In genomic region chr21:14115646-14116045, GRCh38 we compare ENCODE assay signal across 21 cellular contexts.
DNase-seq lines count a peak whose midpoint lies in the region; ATAC-seq, FAIRE-seq and TF ChIP-seq lines count a peak whose summit lies in the region.
"Had no signal": no experiment of that assay in that cellular context is flagged by ENCODE, and none has a peak within 500 bp of the region (broad histone marks: within the 10 kb centered on the region; RNA-seq: fewer than 3 reads in every experiment).

No MANE protein-coding gene starts in this region.

- H3K9me3 ChIP-seq in GM12878 (replicated peaks; ENCODE audit: control insufficient read depth, insufficient read depth, low read length) (no peaks in the 10 kb centered on the region; the same call in 2 of the 3 replicates), PC-3 (ENCODE audit: low read length) (no peaks in the 10 kb centered on the region)

- H4K20me1 ChIP-seq in GM12878 (ENCODE audit: control insufficient read depth, insufficient read depth) (no peaks in the 10 kb centered on the region), PC-3 (ENCODE audit: low read length) (no peaks in the 10 kb centered on the region)

- BruUV-seq in GM12878 (replicated peaks; lab: Mats Ljungman, UMichigan) (no TSS peak), PC-3 (replicated peaks; lab: Mats Ljungman, UMichigan) (no TSS peak)

- no peaks in the 10 kb centered on the region for H3K9me2 ChIP-seq in PC-3 (replicated peaks; ENCODE audit: low read length)

- peak overlapping the region; percentile 15 for H3K4me2 ChIP-seq in GM12878 (ENCODE audit: control insufficient read depth, insufficient read depth)
- H3K4me2 ChIP-seq in PC-3 (ENCODE audit: low read length), result no peak overlapping the region

- peak overlapping the region; percentile 81 for H3K27ac Mint-ChIP-seq in stimulated activated memory B cell treated with anti-CD40 and anti-IgM and Interleukin-4, amounts not matched to agents 10 μg/mL and 1 μg/mL and 100 μg/mL, for 72 hours
- H3K27ac Mint-ChIP-seq: HFFc6 had no signal

- peaks cover 12% of the 10 kb centered on the region for H3K36me3 Mint-ChIP-seq in stimulated activated memory B cell treated with anti-CD40 and anti-IgM and Interleukin-4, amounts not matched to agents 10 μg/mL and 1 μg/mL and 100 μg/mL, for 72 hours

- intact Hi-C loops in GM12878 (cut with micrococcal nuclease; ENCODE audit: unreplicated experiment) (loop anchor here (2.0 to 5.0 kb wide), 2 partner anchors 29 to 78 kb away; no protein-coding TSS in a partner anchor), PC-3 (cut with micrococcal nuclease) (no loop called here)

- H3K4me3 ChIP-seq in GM12878 (no peak overlapping the region), PC-3 (ENCODE audit: low read length) (no peak overlapping the region)
- H3K4me3 ChIP-seq: K562 had no signal

- TF ChIP-seq RAD21 in GM12878 (IDR thresholded peaks at IDR 0.05; ENCODE audit: insufficient read depth, low read depth, low read length), result no peak

- no peak for DNase-seq in GM12878 (ENCODE audit: low read depth, low spot score)
- no peak for DNase-seq in NCI-H1092 treated with DMSO at 0.1 percent for 48 hours (lab: John Stamatoyannopoulos, UW)
- no peak for DNase-seq in NCI-H226
- no peak for DNase-seq in PC-3
- DNase-seq in NCI-H1417 (lab: John Stamatoyannopoulos, UW), result no peak
- DNase-seq: C1 segment of cervical spinal cord, DMS79, H7, HFFc6, NCI-H1105, NCI-H1694 treated with DMSO at 0.1 percent for 48 hours, NCI-H2107, NCI-H510A treated with DMSO at 0.1 percent for 48 hours, NCI-H774, RPMI8226, SHP77 treated with DMSO at 0.1 percent for 48 hours had no signal

- H3K4me3 Mint-ChIP-seq in stimulated activated memory B cell treated with anti-CD40 and anti-IgM and Interleukin-4, amounts not matched to agents 10 μg/mL and 1 μg/mL and 100 μg/mL, for 72 hours, result peak overlapping the region; percentile 37
- H3K4me3 Mint-ChIP-seq: HFFc6 had no signal

- TF ChIP-seq CTCF in GM12878 (IDR thresholded peaks at IDR 0.05 in 2 of 3, conservative IDR thresholded peaks at IDR 0.05 in 1 of 3; ENCODE audit: control insufficient read depth in 2 of 3, extremely low read depth in 1 of 3, insufficient read depth in 1 of 3, low read depth in 3 of 3, low read length in 3 of 3) (no peak), PC-3 (conservative IDR thresholded peaks at IDR 0.05; ENCODE audit: low read depth, low read length) (no peak)

- H3K27me3 Mint-ChIP-seq in stimulated activated memory B cell treated with anti-CD40 and anti-IgM and Interleukin-4, amounts not matched to agents 10 μg/mL and 1 μg/mL and 100 μg/mL, for 72 hours, result no peaks in the 10 kb centered on the region

- H3K9ac ChIP-seq in GM12878 (ENCODE audit: control insufficient read depth, insufficient read depth, low read length), result no peak overlapping the region
- no peak overlapping the region for H3K9ac ChIP-seq in PC-3 (ENCODE audit: low read length)

- TF ChIP-seq EP300 in GM12878 (IDR thresholded peaks at IDR 0.05; ENCODE audit: borderline replicate concordance in 1 of 2, control insufficient read depth in 1 of 2, low read depth in 2 of 2, low read length in 2 of 2), result no peak

- POLR2A ChIA-PET in GM12878 (lab: Charles Lee), result interaction anchor here (1.7 kb wide), 1 partner anchor 20 kb away, joined by 7 read pairs; no protein-coding TSS in a partner anchor
- POLR2A ChIA-PET in PC-3 (lab: Charles Lee; ENCODE audit: unreplicated experiment), result no interaction called here

- no peak for TF ChIP-seq POLR2A in GM12878 (IDR thresholded peaks at IDR 0.05; ENCODE audit: low read depth, low read length)

- ATAC-seq in GM19328 (IDR thresholded peaks at IDR 0.05; ENCODE audit: unreplicated experiment) (peak; percentile 3), HG02943 (IDR thresholded peaks at IDR 0.05; ENCODE audit: low read depth, unreplicated experiment) (peak; percentile 11), GM12878 (no peak), PC-3 (no peak)
- ATAC-seq in stimulated activated memory B cell treated with anti-CD40 and anti-IgM and Interleukin-4, amounts not matched to agents 10 μg/mL and 1 μg/mL and 100 μg/mL, for 72 hours, result no peak
- ATAC-seq: K562 had no signal

- RAD21 ChIA-PET in GM12878 (lab: Charles Lee; ENCODE audit: unreplicated experiment), result interaction anchor here (1.2 to 1.3 kb wide), 2 partner anchors 20 to 26 kb away, joined by 3 to 6 read pairs; no protein-coding TSS in a partner anchor

- CTCF ChIA-PET in GM12878 (lab: Yijun Ruan, JAX), result interaction anchor here (1.0 kb wide), 1 partner anchor 21 kb away, joined by 3 read pairs; no protein-coding TSS in a partner anchor
- CTCF ChIA-PET in PC-3 (lab: Charles Lee), result no interaction called here

- in situ Hi-C loops in GM12878 (cut with MboI), result no loop called here

- H3K27ac ChIP-seq in GM12878 (ENCODE audit: control insufficient read depth, insufficient read depth) (peak overlapping the region; percentile 32), PC-3 (ENCODE audit: low read length) (no peak overlapping the region)

- H3K27me3 ChIP-seq in GM12878 (replicated peaks in 1 of 2; ENCODE audit: control insufficient read depth in 2 of 2, insufficient read depth in 2 of 2, low read length in 1 of 2) (no peaks in the 10 kb centered on the region), PC-3 (ENCODE audit: low read length) (no peaks in the 10 kb centered on the region)

- H3K4me1 ChIP-seq in GM12878 (ENCODE audit: control insufficient read depth, insufficient read depth, low read length), result peaks cover 13% of the 10 kb centered on the region
- no peaks in the 10 kb centered on the region for H3K4me1 ChIP-seq in PC-3 (ENCODE audit: insufficient read depth, low read length)

- no peaks in the 10 kb centered on the region for H3K9me3 Mint-ChIP-seq in stimulated activated memory B cell treated with anti-CD40 and anti-IgM and Interleukin-4, amounts not matched to agents 10 μg/mL and 1 μg/mL and 100 μg/mL, for 72 hours

- H3F3A ChIP-seq in PC-3 (ENCODE audit: low read length, unreplicated experiment), result no peaks in the 10 kb centered on the region

- no peak for FAIRE-seq in GM12878 (lab: Jason Lieb, UNC)
- FAIRE-seq: D721Med, K562 had no signal

- H3K36me3 ChIP-seq in GM12878 (ENCODE audit: control insufficient read depth in 2 of 2, insufficient read depth in 2 of 2, low read length in 1 of 2), result no peaks in the 10 kb centered on the region
- H3K36me3 ChIP-seq in PC-3 (ENCODE audit: low read depth, low read length), result no peaks in the 10 kb centered on the region

- H2AFZ ChIP-seq in GM12878 (ENCODE audit: control insufficient read depth, low read depth, low read length) (no peak overlapping the region; the same call in 1 of the 2 replicates), PC-3 (ENCODE audit: low read length) (no peak overlapping the region)

- 77% methylated on average over 7 of the region's 7 CpGs for WGBS in GM12878 (ENCODE audit: insufficient coverage, insufficient replicate concordance, low lambda C conversion rate, missing lambda C conversion rate)

- SMC1A ChIA-PET in GM12878 (lab: Charles Lee; ENCODE audit: uncharacterized antibody, unreplicated experiment), result interaction anchor here (0.7 to 1.7 kb wide), 3 partner anchors 14 to 21 kb away, joined by 3 to 5 read pairs (median 5); no protein-coding TSS in a partner anchor

- H3K4me1 Mint-ChIP-seq in stimulated activated memory B cell treated with anti-CD40 and anti-IgM and Interleukin-4, amounts not matched to agents 10 μg/mL and 1 μg/mL and 100 μg/mL, for 72 hours, result peaks cover 26% of the 10 kb centered on the region

- H3K79me2 ChIP-seq in GM12878 (ENCODE audit: control insufficient read depth, insufficient read depth, low read length) (no peaks in the 10 kb centered on the region), PC-3 (ENCODE audit: low read length) (no peaks in the 10 kb centered on the region)

TF ChIP-seq in GM12878, 131 proteins besides CTCF, POLR2A, EP300 and RAD21:
- TF ChIP-seq TCF7 (IDR thresholded peaks at IDR 0.05; ENCODE audit: borderline replicate concordance), result no peak
- no peak for TF ChIP-seq SREBF1 (IDR thresholded peaks at IDR 0.05; ENCODE audit: low read length)
- no peak for TF ChIP-seq WRNIP1 (IDR thresholded peaks at IDR 0.05; ENCODE audit: borderline replicate concordance, low read depth, low read length)
- TF ChIP-seq LARP7 (IDR thresholded peaks at IDR 0.05), result no peak
- no peak for TF ChIP-seq EGR1 (IDR thresholded peaks at IDR 0.05; ENCODE audit: borderline replicate concordance in 1 of 2, low read depth in 2 of 2, low read length in 2 of 2)
- TF ChIP-seq KLF5 (IDR thresholded peaks at IDR 0.05; ENCODE audit: partially characterized antibody), result no peak
- no peak for TF ChIP-seq PAX8 (IDR thresholded peaks at IDR 0.05)
- TF ChIP-seq HCFC1 (IDR thresholded peaks at IDR 0.05; ENCODE audit: low read length), result no peak
- TF ChIP-seq DPF2 (IDR thresholded peaks at IDR 0.05), result no peak
- no peak for TF ChIP-seq SREBF2 (IDR thresholded peaks at IDR 0.05; ENCODE audit: low read length)
- TF ChIP-seq, protein P1, sequence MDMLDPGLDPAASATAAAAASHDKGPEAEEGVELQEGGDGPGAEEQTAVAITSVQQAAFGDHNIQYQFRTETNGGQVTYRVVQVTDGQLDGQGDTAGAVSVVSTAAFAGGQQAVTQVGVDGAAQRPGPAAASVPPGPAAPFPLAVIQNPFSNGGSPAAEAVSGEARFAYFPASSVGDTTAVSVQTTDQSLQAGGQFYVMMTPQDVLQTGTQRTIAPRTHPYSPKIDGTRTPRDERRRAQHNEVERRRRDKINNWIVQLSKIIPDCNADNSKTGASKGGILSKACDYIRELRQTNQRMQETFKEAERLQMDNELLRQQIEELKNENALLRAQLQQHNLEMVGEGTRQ (IDR thresholded peaks at IDR 0.05; ENCODE audit: borderline replicate concordance, low read depth, low read length), result no peak
- no peak for TF ChIP-seq MYC (IDR thresholded peaks at IDR 0.05; ENCODE audit: insufficient read depth, insufficient read length, insufficient replicate concordance, low read length, severe bottlenecking)
- TF ChIP-seq, protein P2, sequence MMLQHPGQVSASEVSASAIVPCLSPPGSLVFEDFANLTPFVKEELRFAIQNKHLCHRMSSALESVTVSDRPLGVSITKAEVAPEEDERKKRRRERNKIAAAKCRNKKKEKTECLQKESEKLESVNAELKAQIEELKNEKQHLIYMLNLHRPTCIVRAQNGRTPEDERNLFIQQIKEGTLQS (IDR thresholded peaks at IDR 0.05; ENCODE audit: borderline replicate concordance, extremely low read depth, low read depth, low read length), result no peak
- no peak for TF ChIP-seq ZSCAN29 (IDR thresholded peaks at IDR 0.05)
- TF ChIP-seq NR2C1 (IDR thresholded peaks at IDR 0.05), result no peak
- TF ChIP-seq RELA (IDR thresholded peaks at IDR 0.05; ENCODE audit: borderline replicate concordance, partially characterized antibody), result no peak
- no peak for TF ChIP-seq IKZF1 (conservative IDR thresholded peaks at IDR 0.05)
- no peak for TF ChIP-seq ESRRA (IDR thresholded peaks at IDR 0.05; ENCODE audit: low read length)

Comparison
In these comparisons a context has a peak if more than half of its experiments do, and no peak if none do; other contexts are left out.
1. ATAC-seq: peak in GM19328 (single experiment) and HG02943 (single experiment); none in GM12878 (single experiment), stimulated activated memory B cell treated with anti-CD40 and anti-IgM and Interleukin-4, amounts not matched to agents 10 μg/mL and 1 μg/mL and 100 μg/mL, for 72 hours (single experiment) and PC-3 (single experiment).